8 cellular contexts compared by ENCODE assay signal in genomic region chr16:12095275-12096161, GRCh38.
A peak's percentile ranks its signal among the peaks of the same experiment; 100 is the strongest.
DNase-seq lines count a peak whose midpoint lies in the region; ATAC-seq and TF ChIP-seq lines count a peak whose summit lies in the region.

No MANE protein-coding gene starts in this region.

- H3K4me1 Mint-ChIP-seq in T-helper 17 cell, result peaks cover 15% of the 10 kb centered on the region

- intact Hi-C loops in ascending aorta (cut with DNase I), result no loop called here
- intact Hi-C loops in gastrocnemius medialis (cut with DNase I; ENCODE audit: low total_unique reads), result loop anchor here (1.0 kb wide), 1 partner anchor 246 kb away; no protein-coding TSS in a partner anchor

- peaks cover 6% of the 10 kb centered on the region for H3K36me3 Mint-ChIP-seq in T-helper 17 cell (ENCODE audit: low read depth)

- H3K36me3 ChIP-seq in ascending aorta (no peaks in the 10 kb centered on the region), gastrocnemius medialis (no peaks in the 10 kb centered on the region)

- H3K27ac ChIP-seq in ascending aorta (no peak overlapping the region), gastrocnemius medialis (no peak overlapping the region)

- DNase-seq in Daoy (ENCODE audit: low read depth) (peak; percentile 27), NB4 (ENCODE audit: low read depth) (peak; percentile 64), T-helper 17 cell (peak; percentile 36 to 59 (median 51)), ascending aorta (ENCODE audit: low spot score in 2 of 2) (peak in 1 of 2 donors; percentile 69), hepatic stellate cell (ENCODE audit: low spot score) (peak; percentile 62), gastrocnemius medialis (peak in 1 of 2 donors; percentile 33), cortex of kidney (lab: John Stamatoyannopoulos, UW) (no peak)

- no peak overlapping the region for H3K27ac Mint-ChIP-seq in T-helper 17 cell

- TF ChIP-seq CTCF in NB4 (IDR thresholded peaks at IDR 0.05; ENCODE audit: low read depth, low read length) (peak; percentile 79), ascending aorta (IDR thresholded peaks at IDR 0.05) (peak; percentile 73 to 91 (median 86)), gastrocnemius medialis (IDR thresholded peaks at IDR 0.05 in 4 of 5, conservative IDR thresholded peaks at IDR 0.05 in 1 of 5) (peak; percentile 78 to 92 (median 85))

- ATAC-seq in T-helper 17 cell (peak; percentile 46), gastrocnemius medialis (peak; percentile 39 to 45), GM19328 (IDR thresholded peaks at IDR 0.05; ENCODE audit: unreplicated experiment) (no peak)

- in situ Hi-C loops in gastrocnemius medialis (cut with MboI; ENCODE audit: low sequenced_read_pairs in 4 of 4), result loop anchor here in 2 of 4 donors (25.0 kb wide), 1 partner anchor 717 kb away; the partner anchor contains the start of gene CPPED1 (in 2 of the 2)

- no peak overlapping the region for H3K4me3 Mint-ChIP-seq in T-helper 17 cell

- TF ChIP-seq POLR2A in NB4 (IDR thresholded peaks at IDR 0.05; ENCODE audit: extremely low read depth, insufficient read length) (no peak), gastrocnemius medialis (IDR thresholded peaks at IDR 0.05) (no peak)

- H3K4me3 ChIP-seq in NB4 (ENCODE audit: low read depth, low read length) (no peak overlapping the region), ascending aorta (peak overlapping the region; percentile 20 to 35), gastrocnemius medialis (peak overlapping the region; percentile 11 to 35 (median 24))

- no peaks in the 10 kb centered on the region for H3K9me3 ChIP-seq in T-helper 17 cell (ENCODE audit: control insufficient read depth, low read length, poor library complexity, severe bottlenecking)
- H3K9me3 ChIP-seq in ascending aorta, result no peaks in the 10 kb centered on the region
- H3K9me3 ChIP-seq in gastrocnemius medialis, result no peaks in the 10 kb centered on the region

- H3K4me1 ChIP-seq in ascending aorta, result peaks cover 0 to 8% of the 10 kb centered on the region in 2 donors
- peaks cover 21 to 22% of the 10 kb centered on the region in 2 donors for H3K4me1 ChIP-seq in gastrocnemius medialis

- H3K27me3 ChIP-seq in ascending aorta (no peaks in the 10 kb centered on the region), gastrocnemius medialis (no peaks in the 10 kb centered on the region)

- H3K27me3 Mint-ChIP-seq in T-helper 17 cell, result no peaks in the 10 kb centered on the region
